In the genomic region with DNA sequence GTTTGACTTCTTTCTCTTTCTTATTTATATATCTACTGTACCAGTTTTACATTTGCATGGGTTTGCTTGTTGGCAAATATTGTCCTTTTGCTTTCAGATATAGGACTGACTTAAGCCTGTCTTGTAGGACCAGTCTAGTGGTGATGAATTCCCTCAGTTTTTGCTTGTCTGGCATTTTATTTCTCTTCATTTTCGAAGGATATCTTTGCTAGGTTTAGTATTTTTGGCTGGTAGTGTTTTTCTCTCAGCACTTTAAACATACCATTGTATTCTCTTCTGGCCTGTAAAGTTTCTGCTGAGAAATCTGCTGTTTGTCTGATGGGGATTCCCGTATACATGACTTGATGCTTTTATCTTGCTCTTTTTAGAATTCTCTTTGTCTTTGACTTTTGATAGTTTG, we compare ENCODE assay signal across 21 cellular contexts.
"Had no signal": no experiment of that assay in that cellular context is flagged by ENCODE, and none has a peak within 500 bp of the region (broad histone marks: within the 10 kb centered on the region; RNA-seq: fewer than 3 reads in every experiment).

No MANE protein-coding gene starts in this region.

- H3K4me3 ChIP-seq: MG63, SJSA1, SK-N-MC had no signal

- DNase-seq: Karpas-422, KG1, MG63, NCI-H1092, NCI-H1436, NCI-H187, NCI-H2029, NCI-H2081 treated with DMSO at 0.1 percent for 48 hours, NCI-H2171, NCI-H226, NCI-H446, NCI-H510A, NCI-H524 treated with DMSO at 0.1 percent for 48 hours, NCI-H69, NCI-H774, Right ventricle myocardium superior, RPMI8226, SIG-M5 had no signal

- H3K27ac ChIP-seq: SJSA1, SK-N-MC had no signal

- H3K27me3 ChIP-seq: MG63, SJSA1 had no signal

- FAIRE-seq: RCC 7860 had no signal

- H3K36me3 ChIP-seq: MG63, SJSA1 had no signal

- H3K9me3 ChIP-seq: SJSA1 had no signal
